In the genomic region with DNA sequence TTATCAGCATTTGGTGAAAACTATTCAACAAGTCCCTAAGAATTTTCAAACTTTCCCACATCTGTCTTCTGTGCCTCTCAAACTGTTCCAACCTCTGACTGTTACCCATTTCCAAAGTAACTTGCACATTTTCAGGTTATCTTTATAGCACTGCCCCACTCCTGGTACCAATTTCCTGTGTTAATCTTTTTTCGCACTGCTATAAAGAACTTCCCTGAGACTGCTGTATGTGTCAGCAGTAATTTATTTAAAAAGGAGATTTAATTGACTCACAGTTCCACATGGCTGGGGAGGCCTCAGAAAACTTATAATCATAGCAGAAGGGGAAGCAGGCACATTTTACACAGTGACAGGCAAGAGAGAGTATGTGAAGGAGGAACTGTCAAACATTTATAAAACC, we compare ENCODE assay signal across 27 cellular contexts.
"Had no signal": no experiment of that assay in that cellular context is flagged by ENCODE, and none has a peak within 500 bp of the region (broad histone marks: within the 10 kb centered on the region; RNA-seq: fewer than 3 reads in every experiment).

No MANE protein-coding gene starts in this region.

- H3K36me3 ChIP-seq: left ventricle myocardium inferior, pancreas, prostate gland, stomach, thyroid gland, upper lobe of right lung had no signal

- H3K27me3 ChIP-seq: pancreas, stomach, testis, thyroid gland, upper lobe of right lung had no signal

- H3K4me3 ChIP-seq: left ventricle myocardium inferior, lung, pancreas, prostate gland, skin epidermis, stomach, testis, thyroid gland, upper lobe of right lung had no signal

- ATAC-seq: naive thymus-derived CD8-positive, alpha-beta T cell; pancreas; right cardiac atrium; sciatic nerve; stimulated activated naive B cell treated with anti-CD40 and anti-IgM and Interleukin-4, amounts not matched to agents 10 μg/mL and 1 μg/mL and 100 μg/mL, for 72 hours; stimulated activated naive CD8-positive, alpha-beta T cell treated with anti-CD3 and anti-CD28 coated beads, Interleukin-15, Interleukin-2, amounts not matched to agents 100 U/mL and 50 U/mL, for 24 hours; upper lobe of right lung had no signal

- H3K9me3 ChIP-seq: pancreas, prostate gland, testis, thyroid gland, upper lobe of right lung had no signal

- DNase-seq: hypothalamus; immature natural killer cell; kidney; left ventricle myocardium inferior; mesendoderm; midbrain; naive thymus-derived CD8-positive, alpha-beta T cell; nucleus accumbens; pancreas; posterior cingulate gyrus; retina; right cardiac atrium; stimulated activated CD4-positive, alpha-beta T cell treated with anti-CD3 and anti-CD28 coated beads, Interleukin-12 subunit alpha, Interleukin-12 subunit beta, amount 100 ng/mL, for 4 hours; stimulated activated CD4-positive, alpha-beta T cell treated with anti-CD3 and anti-CD28 coated beads, Interleukin-15, amount 100 ng/mL, for 24 hours; stimulated activated CD4-positive, alpha-beta T cell treated with anti-CD3 and anti-CD28 coated beads, Interleukin-2, amount 100 ng/mL, for 24 hours; stimulated activated CD4-positive, alpha-beta T cell treated with anti-CD3 and anti-CD28 coated beads, Interleukin-4, amount 100 ng/mL, for 1 hour; stimulated activated naive B cell treated with anti-CD40 and anti-IgM and Interleukin-4, amounts not matched to agents 10 μg/mL and 1 μg/mL and 100 μg/mL, for 72 hours; stimulated activated naive CD8-positive, alpha-beta T cell treated with anti-CD3 and anti-CD28 coated beads, Interleukin-15, Interleukin-2, amounts not matched to agents 100 U/mL and 50 U/mL, for 24 hours; stomach; testis; thyroid gland; trophoblast cell; upper lobe of right lung had no signal

- H3K27ac ChIP-seq: left ventricle myocardium inferior, pancreas, prostate gland, skin epidermis, stomach, testis, thyroid gland, upper lobe of right lung had no signal

- H3K4me1 ChIP-seq: left ventricle myocardium inferior, pancreas, prostate gland, stomach, testis, thyroid gland, upper lobe of right lung had no signal
